ENCODE assay signal across 22 cellular contexts in the genomic region with DNA sequence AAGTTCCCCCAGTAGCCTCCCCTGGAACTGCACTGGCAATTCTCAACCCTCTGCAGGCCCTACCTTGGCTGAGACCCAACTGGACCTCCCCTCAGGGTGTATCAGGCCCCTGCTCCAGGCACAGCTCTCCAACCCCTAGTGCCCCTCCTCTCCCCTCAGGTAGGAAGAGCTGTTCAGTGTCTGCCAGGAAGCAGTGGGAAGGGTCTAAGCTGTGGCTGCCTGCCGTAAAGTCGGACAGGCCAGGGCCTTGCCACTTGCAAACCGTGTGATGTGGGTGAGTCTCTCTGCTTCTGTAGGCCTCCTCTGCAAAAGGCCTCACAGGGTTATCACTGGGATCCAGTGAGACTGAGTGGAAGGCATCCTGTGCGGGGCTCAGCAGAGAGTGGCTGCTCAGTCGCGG. TPM values are rescaled to one million over a fixed set of nuclear protein-coding genes. Genes with fewer than 3 reads are reported as not detected.
DNase-seq lines count a peak whose midpoint lies in the region; ATAC-seq and TF ChIP-seq lines count a peak whose summit lies in the region.
"Had no signal": no experiment of that assay in that cellular context is flagged by ENCODE, and none has a peak within 500 bp of the region (broad histone marks: within the 10 kb centered on the region; RNA-seq: fewer than 3 reads in every experiment).

No MANE protein-coding gene starts in this region.

- no peaks in the 10 kb centered on the region for H3K23me2 ChIP-seq in H9 (ENCODE audit: insufficient read length, low read depth, low read length, poor library complexity, severe bottlenecking)

- H2AFZ ChIP-seq in H9 (ENCODE audit: low read length), result no peak overlapping the region

- H3K27me3 Mint-ChIP-seq in H9 (ENCODE audit: low read depth), result peaks cover 19% of the 10 kb centered on the region
- peaks cover 20% of the 10 kb centered on the region for H3K27me3 Mint-ChIP-seq in activated T-helper 17 cell treated with anti-CD3 and anti-CD28 coated beads, Interleukin-2, amount 50 U/mL, for 72 hours
- H3K27me3 Mint-ChIP-seq in stimulated activated memory B cell treated with anti-CD40 and anti-IgM and Interleukin-4, amounts not matched to agents 10 μg/mL and 1 μg/mL and 100 μg/mL, for 72 hours, result peaks cover 40% of the 10 kb centered on the region

- WGBS in H9 (ENCODE audit: extremely low coverage, insufficient read length, low lambda C conversion rate), result no CpG with 5 or more reads among the region's 6 CpGs
- WGBS in right cardiac atrium, result 70% methylated on average over 6 of the region's 6 CpGs

- H3K27me3 ChIP-seq in H9 (ENCODE audit: insufficient read depth, low read length), result no peaks in the 10 kb centered on the region
- no peaks in the 10 kb centered on the region for H3K27me3 ChIP-seq in right cardiac atrium (ENCODE audit: control insufficient read depth, insufficient read depth)

- H4K91ac ChIP-seq in H9 (ENCODE audit: insufficient read length, low read depth, low read length), result no peak overlapping the region

- H3K23ac ChIP-seq in H9 (ENCODE audit: insufficient read length, low read depth, low read length), result no peak overlapping the region

- no peak overlapping the region for H3K14ac ChIP-seq in H9 (ENCODE audit: insufficient read depth, low read length)

- peaks cover 2% of the 10 kb centered on the region for H4K20me1 ChIP-seq in H9 (ENCODE audit: control insufficient read depth, insufficient read depth, insufficient read length)

- H4K8ac ChIP-seq in H9 (replicated peaks; ENCODE audit: insufficient read length, low read depth, low read length), result no peak overlapping the region

- peaks cover 3 to 4% of the 10 kb centered on the region in 2 experiments; a peak in 4 of 5 replicates for H3K9me3 Mint-ChIP-seq in H9
- H3K9me3 Mint-ChIP-seq in activated T-helper 17 cell treated with anti-CD3 and anti-CD28 coated beads, Interleukin-2, amount 50 U/mL, for 72 hours, result no peaks in the 10 kb centered on the region
- peaks cover 3% of the 10 kb centered on the region for H3K9me3 Mint-ChIP-seq in stimulated activated memory B cell treated with anti-CD40 and anti-IgM and Interleukin-4, amounts not matched to agents 10 μg/mL and 1 μg/mL and 100 μg/mL, for 72 hours
- H3K9me3 Mint-ChIP-seq: CD8-positive, alpha-beta memory T cell had no signal

- H3T11ph ChIP-seq in H9 (ENCODE audit: low read length), result no peak overlapping the region

- no peak overlapping the region for H3K9ac ChIP-seq in H9 (ENCODE audit: extremely low read depth, insufficient read length, low read length)
- H3K9ac ChIP-seq: SK-N-SH had no signal

- no peak overlapping the region for H3K27ac ChIP-seq in H9 (ENCODE audit: insufficient read length, low read depth, low read length)
- no peak overlapping the region for H3K27ac ChIP-seq in right cardiac atrium (ENCODE audit: low read length)
- H3K27ac ChIP-seq: HL-60 had no signal

- no peak overlapping the region for H2BK12ac ChIP-seq in H9 (ENCODE audit: insufficient read length, low read depth, low read length)

- H3K4me3 Mint-ChIP-seq in H9, result peak overlapping the region in 1 of 2 experiments; percentile 49; a peak in 1 of 5 replicates
- no peak overlapping the region for H3K4me3 Mint-ChIP-seq in activated T-helper 17 cell treated with anti-CD3 and anti-CD28 coated beads, Interleukin-2, amount 50 U/mL, for 72 hours
- no peak overlapping the region for H3K4me3 Mint-ChIP-seq in stimulated activated memory B cell treated with anti-CD40 and anti-IgM and Interleukin-4, amounts not matched to agents 10 μg/mL and 1 μg/mL and 100 μg/mL, for 72 hours
- H3K4me3 Mint-ChIP-seq: CD8-positive, alpha-beta memory T cell had no signal

- H3K79me1 ChIP-seq in H9 (ENCODE audit: insufficient read depth, low read depth, low read length, poor library complexity, severe bottlenecking), result no peaks in the 10 kb centered on the region

- H3K4ac ChIP-seq in H9 (ENCODE audit: low read depth, low read length), result no peak overlapping the region

- no peak overlapping the region for H3K56ac ChIP-seq in H9 (ENCODE audit: insufficient read length, low read depth, low read length)

- no peak overlapping the region for H3K4me3 ChIP-seq in right cardiac atrium (ENCODE audit: low read length)

- no peak overlapping the region for H2BK5ac ChIP-seq in H9 (ENCODE audit: insufficient read length, low read length)

- no peak overlapping the region for H2AK5ac ChIP-seq in H9 (ENCODE audit: insufficient read length, low read length)

- no peak overlapping the region for H2BK120ac ChIP-seq in H9 (ENCODE audit: low read depth, low read length, poor library complexity, severe bottlenecking)

- H3K4me2 ChIP-seq in H9 (ENCODE audit: insufficient read depth, insufficient read length, low read length), result no peak overlapping the region
- H3K4me2 ChIP-seq: SK-N-SH had no signal

- H3K9me3 ChIP-seq in H9 (ENCODE audit: control insufficient read depth, low read depth, low read length), result no peaks in the 10 kb centered on the region
- no peaks in the 10 kb centered on the region for H3K9me3 ChIP-seq in right cardiac atrium (ENCODE audit: control insufficient read depth, low read length)
- H3K9me3 ChIP-seq: SK-N-SH had no signal

- H2BK20ac ChIP-seq in H9 (ENCODE audit: low read depth, low read length, poor library complexity, severe bottlenecking), result no peak overlapping the region

- intact Hi-C loops in right cardiac atrium (cut with DNase I), result no loop called here

- no peaks in the 10 kb centered on the region for H3K79me2 ChIP-seq in H9 (ENCODE audit: insufficient read depth, low read length)

- no peak for ATAC-seq in activated T-helper 17 cell treated with anti-CD3 and anti-CD28 coated beads, Interleukin-2, amount 50 U/mL, for 72 hours (replicated peaks)
- no peak for ATAC-seq in stimulated activated memory B cell treated with anti-CD40 and anti-IgM and Interleukin-4, amounts not matched to agents 10 μg/mL and 1 μg/mL and 100 μg/mL, for 72 hours
- ATAC-seq in right cardiac atrium, result no peak

- H2BK15ac ChIP-seq in H9 (ENCODE audit: low read depth, low read length), result no peak overlapping the region

- no peak overlapping the region for H3K18ac ChIP-seq in H9 (ENCODE audit: insufficient read length, low read depth, low read length)

- DNase-seq in H9 (no peak), globus pallidus (ENCODE audit: low spot score) (peak; percentile 46), NCI-H1436 treated with DMSO at 0.1 percent for 48 hours (lab: John Stamatoyannopoulos, UW) (no peak), right cardiac atrium (no peak), NAMALWA (ENCODE audit: low spot score) (no peak), superior temporal gyrus (ENCODE audit: extremely low spot score) (no peak)
- DNase-seq: CD8-positive, alpha-beta memory T cell; DMS79 treated with DMSO at 0.1 percent for 48 hours; IMR-90; Karpas-422; NCI-H1092; NCI-H2081; NCI-H774; OCI-M1; SHP77 treated with DMSO at 0.1 percent for 48 hours; SK-N-SH had no signal

- peaks cover 8% of the 10 kb centered on the region; the same call in 1 of the 2 replicates for H3K4me1 ChIP-seq in H9 (ENCODE audit: insufficient read depth, low read length)
- H3K4me1 ChIP-seq in right cardiac atrium (ENCODE audit: control insufficient read depth, insufficient read depth, low read length), result no peaks in the 10 kb centered on the region

- H3K27ac Mint-ChIP-seq in H9, result peak overlapping the region in 2 of 3 experiments; percentile 11 to 67; a peak in 2 of 7 replicates
- peak overlapping the region; percentile 23 for H3K27ac Mint-ChIP-seq in activated T-helper 17 cell treated with anti-CD3 and anti-CD28 coated beads, Interleukin-2, amount 50 U/mL, for 72 hours
- H3K27ac Mint-ChIP-seq in stimulated activated memory B cell treated with anti-CD40 and anti-IgM and Interleukin-4, amounts not matched to agents 10 μg/mL and 1 μg/mL and 100 μg/mL, for 72 hours, result peak overlapping the region; percentile 15
- H3K27ac Mint-ChIP-seq: CD8-positive, alpha-beta memory T cell had no signal

- peaks cover 32 to 39% of the 10 kb centered on the region in 2 experiments for H3K4me1 Mint-ChIP-seq in H9
- peaks cover 5% of the 10 kb centered on the region for H3K4me1 Mint-ChIP-seq in activated T-helper 17 cell treated with anti-CD3 and anti-CD28 coated beads, Interleukin-2, amount 50 U/mL, for 72 hours
- peaks cover 23% of the 10 kb centered on the region for H3K4me1 Mint-ChIP-seq in stimulated activated memory B cell treated with anti-CD40 and anti-IgM and Interleukin-4, amounts not matched to agents 10 μg/mL and 1 μg/mL and 100 μg/mL, for 72 hours
- H3K4me1 Mint-ChIP-seq: CD8-positive, alpha-beta memory T cell had no signal

- no peak for TF ChIP-seq CTCF in H9 (conservative IDR thresholded peaks at IDR 0.05)

- peaks cover 0 to 10% (median 0%) of the 10 kb centered on the region in 3 experiments; a peak in 4 of 7 replicates for H3K36me3 Mint-ChIP-seq in H9 (ENCODE audit: insufficient read depth in 1 of 3, low read depth in 3 of 3)
- no peaks in the 10 kb centered on the region for H3K36me3 Mint-ChIP-seq in activated T-helper 17 cell treated with anti-CD3 and anti-CD28 coated beads, Interleukin-2, amount 50 U/mL, for 72 hours (ENCODE audit: low read depth)
- no peaks in the 10 kb centered on the region for H3K36me3 Mint-ChIP-seq in stimulated activated memory B cell treated with anti-CD40 and anti-IgM and Interleukin-4, amounts not matched to agents 10 μg/mL and 1 μg/mL and 100 μg/mL, for 72 hours
- H3K36me3 Mint-ChIP-seq: CD8-positive, alpha-beta memory T cell had no signal

- H4K5ac ChIP-seq in H9 (ENCODE audit: insufficient read length, low read depth, low read length), result no peak overlapping the region

RNA-seq across cellular contexts. Expression of a gene that starts 32.2 kb away (rescaled TPM):
- 1.4 and 1.5 TPM in 2 replicates for total RNA-seq in H9 (2021)
- total RNA-seq in activated T-helper 17 cell treated with anti-CD3 and anti-CD28 coated beads, Interleukin-2, amount 50 U/mL, for 72 hours, result not detected
- not detected for total RNA-seq in right cardiac atrium
- polyA plus RNA-seq in right cardiac atrium, result 0.20 TPM
- total RNA-seq: CD8-positive, alpha-beta memory T cell; IMR-90; MCF 10A; NCI-H460; RPMI7951 had no signal
- polyA plus RNA-seq: CD8-positive, alpha-beta memory T cell; IMR-90 had no signal
